ENCODE assay signal across 31 cellular contexts in the genomic region with DNA sequence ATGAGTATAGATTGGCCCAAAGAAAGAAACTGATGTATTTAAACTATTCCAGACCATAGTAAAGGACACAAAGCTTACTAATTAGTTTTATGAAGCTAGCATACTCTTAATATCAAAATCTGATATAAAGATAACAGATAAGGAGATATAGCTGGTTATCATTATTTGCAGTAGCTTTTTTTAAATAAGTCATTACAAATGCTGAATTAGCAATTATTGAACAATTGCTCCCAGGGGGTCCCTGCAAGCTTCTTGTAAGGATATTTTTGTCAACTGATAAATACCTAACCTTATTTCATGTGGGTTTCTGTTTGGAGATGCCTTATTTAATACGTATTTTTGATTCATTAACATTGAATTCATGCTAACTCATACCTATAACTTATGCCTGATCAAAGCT.
"Had no signal": no experiment of that assay in that cellular context is flagged by ENCODE, and none has a peak within 500 bp of the region (broad histone marks: within the 10 kb centered on the region; RNA-seq: fewer than 3 reads in every experiment).

No MANE protein-coding gene starts in this region.

- H3K27ac ChIP-seq: neural progenitor cell, ovary, parathyroid adenoma, psoas muscle, skin epidermis, spleen, suprapubic skin, testis, tibial artery, transverse colon, upper lobe of right lung, uterus had no signal

- H2AFZ ChIP-seq: neural progenitor cell, parathyroid adenoma had no signal

- H3K27ac Mint-ChIP-seq: natural killer cell; nephron; neural progenitor cell; progenitor cell of endocrine pancreas; stimulated activated memory B cell treated with anti-CD40 and anti-IgM and Interleukin-4, amounts not matched to agents 10 μg/mL and 1 μg/mL and 100 μg/mL, for 72 hours; stimulated activated naive CD8-positive, alpha-beta T cell treated with anti-CD3 and anti-CD28 coated beads, Interleukin-15, amount 100 ng/mL, for 72 hours; type B pancreatic cell had no signal

- H3K79me2 ChIP-seq: parathyroid adenoma had no signal

- H3K9me3 ChIP-seq: ovary, spleen, suprapubic skin, testis, tibial artery, transverse colon, upper lobe of right lung, uterus had no signal

- H3K36me3 ChIP-seq: neural progenitor cell, ovary, spleen, suprapubic skin, tibial artery, transverse colon, upper lobe of right lung, uterus had no signal

- H3K27me3 Mint-ChIP-seq: stimulated activated naive CD8-positive, alpha-beta T cell treated with anti-CD3 and anti-CD28 coated beads, Interleukin-15, amount 100 ng/mL, for 72 hours; type B pancreatic cell had no signal

- H3K4me1 Mint-ChIP-seq: neural progenitor cell; stimulated activated memory B cell treated with anti-CD40 and anti-IgM and Interleukin-4, amounts not matched to agents 10 μg/mL and 1 μg/mL and 100 μg/mL, for 72 hours; stimulated activated naive CD8-positive, alpha-beta T cell treated with anti-CD3 and anti-CD28 coated beads, Interleukin-15, amount 100 ng/mL, for 72 hours had no signal

- DNase-seq: natural killer cell; occipital lobe; ovary; posterior cingulate gyrus; psoas muscle; right cardiac atrium; spleen; stimulated activated CD4-positive, alpha-beta T cell treated with anti-CD3 and anti-CD28 coated beads, Interleukin-12 subunit alpha, Interleukin-12 subunit beta, amount 100 ng/mL, for 4 hours; stimulated activated CD4-positive, alpha-beta T cell treated with anti-CD3 and anti-CD28 coated beads, Interleukin-1b, Interleukin-23, amount 100 ng/mL, for 48 hours; stimulated activated CD4-positive, alpha-beta T cell treated with anti-CD3 and anti-CD28 coated beads, Interleukin-4, amount 100 ng/mL, for 1 hour; stimulated activated CD4-positive, alpha-beta T cell treated with anti-CD3 and anti-CD28 coated beads, Interleukin-4, amount 100 ng/mL, for 4 hours; stimulated activated CD8-positive, alpha-beta memory T cell treated with anti-CD3 and anti-CD28 coated beads, Interleukin-4, amount 100 ng/mL, for 48 hours; stimulated activated naive CD4-positive, alpha-beta T cell; stimulated activated naive CD8-positive, alpha-beta T cell treated with anti-CD3 and anti-CD28 coated beads, Interleukin-15, amount 100 ng/mL, for 72 hours; stimulated activated naive CD8-positive, alpha-beta T cell treated with anti-CD3 and anti-CD28 coated beads, Interleukin-15, Interleukin-2, amounts not matched to agents 100 U/mL and 50 U/mL, for 24 hours; substantia nigra; testis; tibial artery; transverse colon; upper lobe of right lung; uterus had no signal

- H3K4me2 ChIP-seq: neural progenitor cell, smooth muscle cell had no signal

- ATAC-seq: natural killer cell; psoas muscle; right cardiac atrium; sciatic nerve; stimulated activated memory B cell treated with anti-CD40 and anti-IgM and Interleukin-4, amounts not matched to agents 10 μg/mL and 1 μg/mL and 100 μg/mL, for 72 hours; stimulated activated naive CD8-positive, alpha-beta T cell treated with anti-CD3 and anti-CD28 coated beads, Interleukin-15, amount 100 ng/mL, for 72 hours; stimulated activated naive CD8-positive, alpha-beta T cell treated with anti-CD3 and anti-CD28 coated beads, Interleukin-15, Interleukin-2, amounts not matched to agents 100 U/mL and 50 U/mL, for 24 hours; upper lobe of right lung had no signal

- H3K27me3 ChIP-seq: neural progenitor cell, ovary, spleen, suprapubic skin, testis, tibial artery, transverse colon, upper lobe of right lung, uterus had no signal

- H3K9ac ChIP-seq: neural progenitor cell, parathyroid adenoma had no signal

- H3K4me1 ChIP-seq: neural progenitor cell, parathyroid adenoma, psoas muscle, spleen, testis, tibial artery, upper lobe of right lung, uterus had no signal

- H3K36me3 Mint-ChIP-seq: natural killer cell; neural progenitor cell; stimulated activated memory B cell treated with anti-CD40 and anti-IgM and Interleukin-4, amounts not matched to agents 10 μg/mL and 1 μg/mL and 100 μg/mL, for 72 hours; type B pancreatic cell had no signal

- H3K4me3 ChIP-seq: neural progenitor cell, ovary, psoas muscle, skin epidermis, smooth muscle cell, spleen, suprapubic skin, testis, tibial artery, transverse colon, upper lobe of right lung, uterus had no signal

- H3K4me3 Mint-ChIP-seq: natural killer cell; nephron; neural progenitor cell; stimulated activated memory B cell treated with anti-CD40 and anti-IgM and Interleukin-4, amounts not matched to agents 10 μg/mL and 1 μg/mL and 100 μg/mL, for 72 hours; stimulated activated naive CD8-positive, alpha-beta T cell treated with anti-CD3 and anti-CD28 coated beads, Interleukin-15, amount 100 ng/mL, for 72 hours; type B pancreatic cell had no signal
